ENCODE assay signal across 15 cellular contexts in genomic region chr20:44111712-44112335, GRCh38.
DNase-seq lines count a peak whose midpoint lies in the region; ATAC-seq and TF ChIP-seq lines count a peak whose summit lies in the region.
"Had no signal": no experiment of that assay in that cellular context is flagged by ENCODE, and none has a peak within 500 bp of the region (broad histone marks: within the 10 kb centered on the region; RNA-seq: fewer than 3 reads in every experiment).

No MANE protein-coding gene starts in this region.

- no peaks in the 10 kb centered on the region for H3K9me3 ChIP-seq in prostate gland
- H3K9me3 ChIP-seq: right atrium auricular region had no signal

- H3K27ac ChIP-seq in prostate gland = no peak overlapping the region
- H3K27ac ChIP-seq: right atrium auricular region had no signal

- no peak for ATAC-seq in HG02759 (IDR thresholded peaks at IDR 0.05; ENCODE audit: unreplicated experiment)
- ATAC-seq: Panc1 had no signal

- no peak overlapping the region for H3K4me3 ChIP-seq in epithelial cell of esophagus (ENCODE audit: low read length)
- H3K4me3 ChIP-seq in prostate gland = no peak overlapping the region
- H3K4me3 ChIP-seq: esophagus squamous epithelium, right atrium auricular region had no signal

- H3K36me3 ChIP-seq in prostate gland = no peaks in the 10 kb centered on the region
- H3K36me3 ChIP-seq: esophagus squamous epithelium had no signal

- H3K4me1 ChIP-seq in prostate gland (replicated peaks) = no peaks in the 10 kb centered on the region

- TF ChIP-seq POLR2A in prostate gland (IDR thresholded peaks at IDR 0.05) = no peak

- intact Hi-C loops in prostate gland (cut with DNase I) = loop anchor here (5.0 to 10.0 kb wide), 2 partner anchors 200 to 657 kb away; partner anchors contain the start of genes FITM2 and SRSF6

- peak; percentile 46 for DNase-seq in EL
- peak; percentile 28 for DNase-seq in NCI-H226
- DNase-seq in epithelial cell of esophagus (ENCODE audit: low read depth) = peak; percentile 42
- peak; percentile 48 for DNase-seq in prostate gland (ENCODE audit: low spot score)
- no peak for DNase-seq in NCI-H748 (lab: John Stamatoyannopoulos, UW; ENCODE audit: unreplicated experiment)
- no peak for DNase-seq in NAMALWA (ENCODE audit: low spot score)
- DNase-seq in NCI-H128 (lab: John Stamatoyannopoulos, UW; ENCODE audit: unreplicated experiment) = no peak
- DNase-seq: activated naive CD4-positive, alpha-beta T cell treated with anti-CD3 and anti-CD28 coated beads, Interleukin-2, amount 10 ng/mL, durations not matched to agents 7 days and 5 days; esophagus squamous epithelium; NCI-H1105 treated with DMSO at 0.1 percent for 48 hours; NCI-H524; stimulated activated naive CD4-positive, alpha-beta T cell had no signal

- WGBS in prostate gland = 22% methylated on average over 6 of the region's 6 CpGs

- H3K27me3 ChIP-seq in prostate gland (replicated peaks; ENCODE audit: insufficient read depth) = no peaks in the 10 kb centered on the region
- H3K27me3 ChIP-seq: right atrium auricular region had no signal

- no peak for TF ChIP-seq CTCF in epithelial cell of esophagus (IDR thresholded peaks at IDR 0.05; ENCODE audit: insufficient read depth, low read depth, low read length, missing control alignments)
- TF ChIP-seq CTCF in prostate gland (IDR thresholded peaks at IDR 0.05) = no peak

Comparison
In these comparisons a context has a peak if more than half of its experiments do, and no peak if none do; other contexts are left out.
1. DNase-seq: peak in EL (single experiment), NCI-H226 (single experiment), epithelial cell of esophagus (single experiment) and prostate gland (single experiment); none in NCI-H748 (single experiment), NAMALWA (single experiment) and NCI-H128 (single experiment).